14 cellular contexts compared by ENCODE assay signal in genomic region chr10:74683621-74684114, GRCh38.
DNase-seq lines count a peak whose midpoint lies in the region; ATAC-seq and TF ChIP-seq lines count a peak whose summit lies in the region.
"Had no signal": no experiment of that assay in that cellular context is flagged by ENCODE, and none has a peak within 500 bp of the region (broad histone marks: within the 10 kb centered on the region; RNA-seq: fewer than 3 reads in every experiment).

No MANE protein-coding gene starts in this region.

- ATAC-seq in HG02840 (IDR thresholded peaks at IDR 0.05; ENCODE audit: low FRiP score, unreplicated experiment) (no peak), HG03439 (IDR thresholded peaks at IDR 0.05; ENCODE audit: unreplicated experiment) (no peak)
- ATAC-seq: activated T-helper 17 cell treated with anti-CD3 and anti-CD28 coated beads, Interleukin-2, amount 50 U/mL, for 72 hours had no signal

- H3K9me3 ChIP-seq in HEK293 (ENCODE audit: control insufficient read depth, insufficient read depth, low read depth, low read length) = no peaks in the 10 kb centered on the region
- H3K9me3 ChIP-seq: BLaER1, suprapubic skin had no signal

- peak overlapping the region; percentile 13; the same call in 1 of the 2 replicates for H3K27ac ChIP-seq in HEK293 (ENCODE audit: extremely low read depth, low read depth, low read length)
- H3K27ac ChIP-seq: BLaER1, suprapubic skin had no signal

- TF ChIP-seq CTCF in HEK293 (tag by site-specific recombination; IDR thresholded peaks at IDR 0.05) = no peak

- no peaks in the 10 kb centered on the region for H3K36me3 ChIP-seq in HEK293 (ENCODE audit: control insufficient read depth in 2 of 2, insufficient read depth in 1 of 2, low read length in 2 of 2)
- H3K36me3 ChIP-seq: suprapubic skin had no signal

- DNase-seq in DMS153 treated with DMSO at 0.1 percent for 48 hours (lab: John Stamatoyannopoulos, UW; ENCODE audit: unreplicated experiment) (peak; percentile 47), NOMO-1 (lab: John Stamatoyannopoulos, UW; ENCODE audit: unreplicated experiment in 2 of 2) (peak; percentile 24 to 68), iris pigment epithelial cell (ENCODE audit: low read depth) (peak; percentile 8), SKM-1 (lab: John Stamatoyannopoulos, UW; ENCODE audit: unreplicated experiment) (no peak), occipital lobe (lab: John Stamatoyannopoulos, UW) (no peak)
- DNase-seq: activated CD4-positive, CD25-positive, alpha-beta regulatory T cell treated with anti-CD3 and anti-CD28 coated beads, Interleukin-2, amount 50 U/mL, for 72 hours; central memory CD4-positive, alpha-beta T cell; stimulated activated CD4-positive, alpha-beta T cell treated with anti-CD3 and anti-CD28 coated beads, Interleukin-4, amount 100 ng/mL, for 1 hour had no signal

- POLR2A ChIA-PET in HEK293 (lab: Yijun Ruan, JAX) = no interaction called here

- H3K4me1 ChIP-seq in HEK293 (ENCODE audit: control insufficient read depth, insufficient read depth, low read length) = 0 out of 2 replicates have a peak, but pooled peaks cover 3% of the 10 kb centered on the region
- H3K4me1 ChIP-seq: BLaER1, suprapubic skin had no signal

- CTCF ChIA-PET in HEK293 (lab: Yijun Ruan, JAX) = no interaction called here

- H3K4me3 ChIP-seq in HEK293 (ENCODE audit: low read depth, low read length) = no peak overlapping the region
- H3K4me3 ChIP-seq: BLaER1, suprapubic skin had no signal

TF ChIP-seq in HEK293, 187 proteins besides CTCF, POLR2A, EP300 and RAD21 (continues in another document):
- TF ChIP-seq SALL2 (tag by site-specific recombination; IDR thresholded peaks at IDR 0.05; ENCODE audit: borderline replicate concordance) (no peak), ZNF600 (tag by site-specific recombination; IDR thresholded peaks at IDR 0.05) (no peak), RBAK (tag by site-specific recombination; IDR thresholded peaks at IDR 0.05) (no peak), ZNF433 (tag by site-specific recombination; IDR thresholded peaks at IDR 0.05; ENCODE audit: low read depth) (no peak), ZFHX2 (tag by site-specific recombination; conservative IDR thresholded peaks at IDR 0.05) (no peak), ZNF785 (tag by site-specific recombination; IDR thresholded peaks at IDR 0.05) (no peak), ZBTB44 (tag by site-specific recombination; IDR thresholded peaks at IDR 0.05) (0 out of 2 replicates have a peak, but pooled peaks have one; percentile 13), BCL6B (tag by site-specific recombination; IDR thresholded peaks at IDR 0.05) (peak; percentile 97), ZNF660 (tag by site-specific recombination; IDR thresholded peaks at IDR 0.05) (no peak), ZBTB48 (tag by site-specific recombination; IDR thresholded peaks at IDR 0.05) (no peak), GLI2 (tag by site-specific recombination; IDR thresholded peaks at IDR 0.05; ENCODE audit: borderline replicate concordance, low read depth) (0 out of 2 replicates have a peak, but pooled peaks have one; percentile 14), ZNF426 (tag by site-specific recombination; IDR thresholded peaks at IDR 0.05) (no peak), PRDM6 (tag by site-specific recombination; IDR thresholded peaks at IDR 0.05) (peak; percentile 79), ZFP69B (tag by site-specific recombination; IDR thresholded peaks at IDR 0.05) (no peak), ZEB2 (tag by site-specific recombination; IDR thresholded peaks at IDR 0.05) (0 out of 2 replicates have a peak, but pooled peaks have one; percentile 18), TRIM28 (IDR thresholded peaks at IDR 0.05; ENCODE audit: borderline replicate concordance, low read length) (0 out of 2 replicates have a peak, but pooled peaks have one; percentile 35), IKZF3 (tag by site-specific recombination; IDR thresholded peaks at IDR 0.05) (peak; percentile 85), ZNF639 (tag by site-specific recombination; IDR thresholded peaks at IDR 0.05) (no peak), GLI4 (tag by site-specific recombination; IDR thresholded peaks at IDR 0.05) (no peak), ZBTB7A (tag by site-specific recombination; IDR thresholded peaks at IDR 0.05; ENCODE audit: low read depth) (no peak), ZNF350 (tag by site-specific recombination; IDR thresholded peaks at IDR 0.05) (no peak), ZNF843 (tag by site-specific recombination; IDR thresholded peaks at IDR 0.05) (peak; percentile 71; the same call in 1 of the 2 replicates), ZNF654 (tag by site-specific recombination; IDR thresholded peaks at IDR 0.05; ENCODE audit: low read depth) (no peak), ZNF670 (tag by site-specific recombination; IDR thresholded peaks at IDR 0.05; ENCODE audit: low read depth) (no peak), ZNF19 (tag by site-specific recombination; IDR thresholded peaks at IDR 0.05; ENCODE audit: low read depth) (no peak), ZNF629 (tag by site-specific recombination; IDR thresholded peaks at IDR 0.05) (0 out of 2 replicates have a peak, but pooled peaks have one; percentile 13), ZBTB26 (tag by site-specific recombination; optimal IDR thresholded peaks at IDR 0.05) (no peak), FEZF1 (tag by site-specific recombination; IDR thresholded peaks at IDR 0.05) (peak; percentile 68), SP7 (tag by site-specific recombination; IDR thresholded peaks at IDR 0.05) (peak; percentile 64), OSR2 (tag by site-specific recombination; IDR thresholded peaks at IDR 0.05) (peak; percentile 87)

Comparison
In these comparisons a context has a peak if more than half of its experiments do, and no peak if none do; other contexts are left out.
1. DNase-seq: peak in DMS153 treated with DMSO at 0.1 percent for 48 hours (single experiment), NOMO-1 (2 of 2) and iris pigment epithelial cell (single experiment); none in SKM-1 (single experiment) and occipital lobe (single experiment).